Comparison of ENCODE assay signal across 13 cellular contexts in the genomic region with DNA sequence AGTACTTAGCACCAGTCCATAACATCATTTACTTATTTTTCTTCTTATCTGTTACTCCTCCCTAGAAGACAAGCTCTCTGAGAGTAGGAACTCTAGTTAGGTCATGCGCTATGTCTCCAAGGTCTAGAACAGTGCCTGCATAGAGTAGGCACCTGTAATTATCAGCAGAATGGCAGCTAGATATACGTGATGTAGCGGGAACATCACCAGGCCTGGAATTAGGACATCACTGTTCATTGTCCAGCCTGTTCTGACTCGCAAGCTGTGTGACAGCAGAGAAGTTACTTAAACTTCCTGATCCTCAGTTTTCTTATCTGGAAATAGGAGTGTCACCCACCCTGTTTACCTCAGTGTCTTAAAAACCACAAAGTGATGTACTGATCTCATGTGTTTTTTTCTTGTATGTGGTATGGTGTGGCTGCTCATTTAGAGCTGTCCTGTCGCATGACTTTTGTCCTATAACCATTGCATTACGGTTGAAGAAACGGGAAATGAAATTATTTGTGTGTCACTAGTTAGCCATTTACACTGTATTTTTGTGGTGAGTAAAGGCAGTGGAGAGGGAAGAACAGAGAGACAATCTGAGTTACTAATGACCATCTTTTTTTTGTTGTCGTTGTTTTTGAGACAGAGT. TPM values are rescaled to one million over a fixed set of nuclear protein-coding genes. Genes with fewer than 3 reads are reported as not detected.
A peak's percentile ranks its signal among the peaks of the same experiment; 100 is the strongest.
DNase-seq lines count a peak whose midpoint lies in the region; ATAC-seq and TF ChIP-seq lines count a peak whose summit lies in the region.
"Had no signal": no experiment of that assay in that cellular context is flagged by ENCODE, and none has a peak within 500 bp of the region (broad histone marks: within the 10 kb centered on the region; RNA-seq: fewer than 3 reads in every experiment).

No MANE protein-coding gene starts in this region.

- no peaks in the 10 kb centered on the region for H3K23me2 ChIP-seq in H9 (ENCODE audit: insufficient read length, low read depth, low read length, poor library complexity, severe bottlenecking)

- H3K27ac ChIP-seq in H9 (ENCODE audit: insufficient read length, low read depth, low read length) = no peak overlapping the region
- H3K27ac ChIP-seq: breast epithelium, gastrocnemius medialis had no signal

- no peak overlapping the region for H3K14ac ChIP-seq in H9 (ENCODE audit: insufficient read depth, low read length)

- H3K27me3 Mint-ChIP-seq in H9 (ENCODE audit: low read depth) = no peaks in the 10 kb centered on the region; the same call in 1 of the 2 replicates

- H2BK12ac ChIP-seq in H9 (ENCODE audit: insufficient read length, low read depth, low read length) = no peak overlapping the region

- H2BK15ac ChIP-seq in H9 (ENCODE audit: low read depth, low read length) = no peak overlapping the region

- no peaks in the 10 kb centered on the region for H3K79me1 ChIP-seq in H9 (ENCODE audit: insufficient read depth, low read depth, low read length, poor library complexity, severe bottlenecking)

- no peak overlapping the region for H4K5ac ChIP-seq in H9 (ENCODE audit: insufficient read length, low read depth, low read length)

- no peak overlapping the region for H2BK120ac ChIP-seq in H9 (ENCODE audit: low read depth, low read length, poor library complexity, severe bottlenecking)

- no peaks in the 10 kb centered on the region for H3K9me3 Mint-ChIP-seq in H9
- H3K9me3 Mint-ChIP-seq: CD8-positive, alpha-beta memory T cell; endodermal cell had no signal

- H3K18ac ChIP-seq in H9 (ENCODE audit: insufficient read length, low read depth, low read length) = no peak overlapping the region

- H2BK20ac ChIP-seq in H9 (ENCODE audit: low read depth, low read length, poor library complexity, severe bottlenecking) = no peak overlapping the region

- no peaks in the 10 kb centered on the region for H3K4me1 Mint-ChIP-seq in H9
- H3K4me1 Mint-ChIP-seq: CD8-positive, alpha-beta memory T cell; endodermal cell had no signal

- no peak overlapping the region for H4K8ac ChIP-seq in H9 (replicated peaks; ENCODE audit: insufficient read length, low read depth, low read length)

- no peak overlapping the region for H3K27ac Mint-ChIP-seq in H9
- H3K27ac Mint-ChIP-seq: CD8-positive, alpha-beta memory T cell; endodermal cell had no signal

- H2BK5ac ChIP-seq in H9 (ENCODE audit: insufficient read length, low read length) = no peak overlapping the region

- no peaks in the 10 kb centered on the region for H3K27me3 ChIP-seq in H9 (ENCODE audit: insufficient read depth, low read length)
- H3K27me3 ChIP-seq: breast epithelium, gastrocnemius medialis had no signal

- no peaks in the 10 kb centered on the region for H3K9me3 ChIP-seq in H9 (ENCODE audit: control insufficient read depth, low read depth, low read length)
- H3K9me3 ChIP-seq: breast epithelium, gastrocnemius medialis had no signal

- peak; percentile 82 for ATAC-seq in GM19452 (IDR thresholded peaks at IDR 0.05; ENCODE audit: unreplicated experiment)
- ATAC-seq in HG03095 (IDR thresholded peaks at IDR 0.05; ENCODE audit: unreplicated experiment) = peak; percentile 84
- ATAC-seq in left colon = no peak
- ATAC-seq in GM18505 (IDR thresholded peaks at IDR 0.05; ENCODE audit: unreplicated experiment) = no peak
- ATAC-seq: gastrocnemius medialis had no signal

- intact Hi-C loops in left colon (cut with DNase I, micrococcal nuclease) = no loop called here

- H3K4me1 ChIP-seq in H9 (ENCODE audit: insufficient read depth, low read length) = no peaks in the 10 kb centered on the region
- H3K4me1 ChIP-seq: breast epithelium, gastrocnemius medialis had no signal

- H3K56ac ChIP-seq in H9 (ENCODE audit: insufficient read length, low read depth, low read length) = no peak overlapping the region

- H3K23ac ChIP-seq in H9 (ENCODE audit: insufficient read length, low read depth, low read length) = no peak overlapping the region

- H4K91ac ChIP-seq in H9 (ENCODE audit: insufficient read length, low read depth, low read length) = no peak overlapping the region

- no peak for TF ChIP-seq POLR2A in GM18505 (IDR thresholded peaks at IDR 0.05; ENCODE audit: borderline replicate concordance, extremely low read depth, insufficient read depth, insufficient read length)

- no peak for TF ChIP-seq CTCF in H9 (conservative IDR thresholded peaks at IDR 0.05)

- H2AK5ac ChIP-seq in H9 (ENCODE audit: insufficient read length, low read length) = no peak overlapping the region

- H3T11ph ChIP-seq in H9 (ENCODE audit: low read length) = no peak overlapping the region

- no peaks in the 10 kb centered on the region for H3K36me3 Mint-ChIP-seq in H9 (ENCODE audit: insufficient read depth in 1 of 3, low read depth in 3 of 3)
- H3K36me3 Mint-ChIP-seq: CD8-positive, alpha-beta memory T cell had no signal

- no peak overlapping the region for H3K9ac ChIP-seq in H9 (ENCODE audit: extremely low read depth, insufficient read length, low read length)

- no peak overlapping the region for H3K4ac ChIP-seq in H9 (ENCODE audit: low read depth, low read length)

- WGBS in H9 (ENCODE audit: extremely low coverage, insufficient read length, low lambda C conversion rate) = no CpG with 5 or more reads among the region's 8 CpGs

- no peaks in the 10 kb centered on the region for H4K20me1 ChIP-seq in H9 (ENCODE audit: control insufficient read depth, insufficient read depth, insufficient read length)

- no peak overlapping the region for H3K4me2 ChIP-seq in H9 (ENCODE audit: insufficient read depth, insufficient read length, low read length)

- H3K4me3 Mint-ChIP-seq in H9 = no peak overlapping the region
- H3K4me3 Mint-ChIP-seq: CD8-positive, alpha-beta memory T cell; endodermal cell had no signal

- no peak overlapping the region for H2AFZ ChIP-seq in H9 (ENCODE audit: low read length)

- peak; percentile 87 for DNase-seq in CD1c-positive myeloid dendritic cell (ENCODE audit: extremely low spot score)
- peak; percentile 85 for DNase-seq in NOMO-1 treated with DMSO at 0.1 percent for 48 hours (lab: John Stamatoyannopoulos, UW; ENCODE audit: unreplicated experiment)
- DNase-seq in H9 = no peak
- DNase-seq in left colon = no peak
- no peak for DNase-seq in NCI-H2107 (lab: John Stamatoyannopoulos, UW)
- DNase-seq: activated naive CD4-positive, alpha-beta T cell treated with anti-CD3 and anti-CD28 coated beads, Interleukin-2, amount 50 U/mL, for 16 hours; CD8-positive, alpha-beta memory T cell; endodermal cell; gastrocnemius medialis had no signal

- no peaks in the 10 kb centered on the region for H3K79me2 ChIP-seq in H9 (ENCODE audit: insufficient read depth, low read length)

RNA-seq across cellular contexts. Expression of a gene that starts 37.1 kb away (rescaled TPM):
- 43.2 and 43.7 TPM in 2 replicates for total RNA-seq in H9 (2021)
- total RNA-seq in left colon = 1 to 10 TPM; 1.4 to 4.7 TPM

Comparison
In these comparisons a context has a peak if more than half of its experiments do, and no peak if none do; other contexts are left out.
1. DNase-seq: peak in CD1c-positive myeloid dendritic cell (single experiment) and NOMO-1 treated with DMSO at 0.1 percent for 48 hours (single experiment); none in H9 (single experiment), left colon (0 of 2) and NCI-H2107 (single experiment).
2. ATAC-seq: peak in GM19452 (single experiment) and HG03095 (single experiment); none in left colon (single experiment) and GM18505 (single experiment).